In genomic region chr17:81976332-81977210, GRCh38 we compare ENCODE assay signal across 1 cellular context.
TF ChIP-seq lines count a peak whose summit lies in the region.

No MANE protein-coding gene starts in this region.

TF ChIP-seq in HepG2, 621 proteins besides CTCF, POLR2A, EP300 and RAD21 (continued from another document):
- TF ChIP-seq ZNF281 (CRISPR knock-in tag; IDR thresholded peaks at IDR 0.05; ENCODE audit: borderline replicate concordance) (peak; percentile 90), ZNF747 (CRISPR knock-in tag; IDR thresholded peaks at IDR 0.05; ENCODE audit: borderline replicate concordance) (no peak), ZNF432 (CRISPR knock-in tag; IDR thresholded peaks at IDR 0.05; ENCODE audit: borderline replicate concordance) (no peak), PHF8 (CRISPR knock-in tag; IDR thresholded peaks at IDR 0.05) (no peak), SOX5 (CRISPR knock-in tag; IDR thresholded peaks at IDR 0.05; ENCODE audit: borderline replicate concordance) (no peak), ZNF383 (CRISPR knock-in tag; IDR thresholded peaks at IDR 0.05; ENCODE audit: borderline replicate concordance) (peak; percentile 41; the same call in 1 of the 2 replicates), LCORL (IDR thresholded peaks at IDR 0.05) (no peak), LCORL (CRISPR knock-in tag; IDR thresholded peaks at IDR 0.05) (no peak; the same call in 1 of the 2 replicates), HOXD1 (CRISPR knock-in tag; IDR thresholded peaks at IDR 0.05) (no peak), NFATC3 (CRISPR knock-in tag; IDR thresholded peaks at IDR 0.05) (no peak), ZNF790 (CRISPR knock-in tag; IDR thresholded peaks at IDR 0.05; ENCODE audit: borderline replicate concordance) (no peak), ELF1 (CRISPR knock-in tag; IDR thresholded peaks at IDR 0.05) (peak; percentile 54), GFI1 (CRISPR knock-in tag; IDR thresholded peaks at IDR 0.05; ENCODE audit: borderline replicate concordance) (no peak), ZBTB21 (CRISPR knock-in tag; IDR thresholded peaks at IDR 0.05) (no peak), ADNP (CRISPR knock-in tag; IDR thresholded peaks at IDR 0.05) (no peak), ZFP37 (CRISPR knock-in tag; IDR thresholded peaks at IDR 0.05; ENCODE audit: borderline replicate concordance) (peak; percentile 52; the same call in 1 of the 2 replicates), ATAD3A (CRISPR knock-in tag; IDR thresholded peaks at IDR 0.05) (no peak), SPEN (CRISPR knock-in tag; IDR thresholded peaks at IDR 0.05; ENCODE audit: low read depth) (no peak), ZFP36L2 (CRISPR knock-in tag; IDR thresholded peaks at IDR 0.05) (0 out of 2 replicates have a peak, but pooled peaks have one; percentile 64), SP1 (IDR thresholded peaks at IDR 0.05) (no peak), SP1 (CRISPR knock-in tag; IDR thresholded peaks at IDR 0.05) (no peak), PRDM4 (CRISPR knock-in tag; IDR thresholded peaks at IDR 0.05; ENCODE audit: borderline replicate concordance) (no peak), ZNF30 (CRISPR knock-in tag; IDR thresholded peaks at IDR 0.05) (peak; percentile 89; the same call in 1 of the 2 replicates), MATR3 (CRISPR knock-in tag; IDR thresholded peaks at IDR 0.05) (no peak), YEATS4 (CRISPR knock-in tag; IDR thresholded peaks at IDR 0.05; ENCODE audit: borderline replicate concordance) (no peak), ZNF251 (CRISPR knock-in tag; IDR thresholded peaks at IDR 0.05) (no peak), YEATS2 (CRISPR knock-in tag; IDR thresholded peaks at IDR 0.05; ENCODE audit: borderline replicate concordance) (0 out of 2 replicates have a peak, but pooled peaks have one; percentile 28)
- TF ChIP-seq, protein P1, sequence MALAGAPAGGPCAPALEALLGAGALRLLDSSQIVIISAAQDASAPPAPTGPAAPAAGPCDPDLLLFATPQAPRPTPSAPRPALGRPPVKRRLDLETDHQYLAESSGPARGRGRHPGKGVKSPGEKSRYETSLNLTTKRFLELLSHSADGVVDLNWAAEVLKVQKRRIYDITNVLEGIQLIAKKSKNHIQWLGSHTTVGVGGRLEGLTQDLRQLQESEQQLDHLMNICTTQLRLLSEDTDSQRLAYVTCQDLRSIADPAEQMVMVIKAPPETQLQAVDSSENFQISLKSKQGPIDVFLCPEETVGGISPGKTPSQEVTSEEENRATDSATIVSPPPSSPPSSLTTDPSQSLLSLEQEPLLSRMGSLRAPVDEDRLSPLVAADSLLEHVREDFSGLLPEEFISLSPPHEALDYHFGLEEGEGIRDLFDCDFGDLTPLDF (CRISPR knock-in tag; IDR thresholded peaks at IDR 0.05), result no peak
- TF ChIP-seq, protein P2, sequence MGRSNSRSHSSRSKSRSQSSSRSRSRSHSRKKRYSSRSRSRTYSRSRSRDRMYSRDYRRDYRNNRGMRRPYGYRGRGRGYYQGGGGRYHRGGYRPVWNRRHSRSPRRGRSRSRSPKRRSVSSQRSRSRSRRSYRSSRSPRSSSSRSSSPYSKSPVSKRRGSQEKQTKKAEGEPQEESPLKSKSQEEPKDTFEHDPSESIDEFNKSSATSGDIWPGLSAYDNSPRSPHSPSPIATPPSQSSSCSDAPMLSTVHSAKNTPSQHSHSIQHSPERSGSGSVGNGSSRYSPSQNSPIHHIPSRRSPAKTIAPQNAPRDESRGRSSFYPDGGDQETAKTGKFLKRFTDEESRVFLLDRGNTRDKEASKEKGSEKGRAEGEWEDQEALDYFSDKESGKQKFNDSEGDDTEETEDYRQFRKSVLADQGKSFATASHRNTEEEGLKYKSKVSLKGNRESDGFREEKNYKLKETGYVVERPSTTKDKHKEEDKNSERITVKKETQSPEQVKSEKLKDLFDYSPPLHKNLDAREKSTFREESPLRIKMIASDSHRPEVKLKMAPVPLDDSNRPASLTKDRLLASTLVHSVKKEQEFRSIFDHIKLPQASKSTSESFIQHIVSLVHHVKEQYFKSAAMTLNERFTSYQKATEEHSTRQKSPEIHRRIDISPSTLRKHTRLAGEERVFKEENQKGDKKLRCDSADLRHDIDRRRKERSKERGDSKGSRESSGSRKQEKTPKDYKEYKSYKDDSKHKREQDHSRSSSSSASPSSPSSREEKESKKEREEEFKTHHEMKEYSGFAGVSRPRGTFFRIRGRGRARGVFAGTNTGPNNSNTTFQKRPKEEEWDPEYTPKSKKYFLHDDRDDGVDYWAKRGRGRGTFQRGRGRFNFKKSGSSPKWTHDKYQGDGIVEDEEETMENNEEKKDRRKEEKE (IDR thresholded peaks at IDR 0.05), result no peak
- TF ChIP-seq, protein P3, sequence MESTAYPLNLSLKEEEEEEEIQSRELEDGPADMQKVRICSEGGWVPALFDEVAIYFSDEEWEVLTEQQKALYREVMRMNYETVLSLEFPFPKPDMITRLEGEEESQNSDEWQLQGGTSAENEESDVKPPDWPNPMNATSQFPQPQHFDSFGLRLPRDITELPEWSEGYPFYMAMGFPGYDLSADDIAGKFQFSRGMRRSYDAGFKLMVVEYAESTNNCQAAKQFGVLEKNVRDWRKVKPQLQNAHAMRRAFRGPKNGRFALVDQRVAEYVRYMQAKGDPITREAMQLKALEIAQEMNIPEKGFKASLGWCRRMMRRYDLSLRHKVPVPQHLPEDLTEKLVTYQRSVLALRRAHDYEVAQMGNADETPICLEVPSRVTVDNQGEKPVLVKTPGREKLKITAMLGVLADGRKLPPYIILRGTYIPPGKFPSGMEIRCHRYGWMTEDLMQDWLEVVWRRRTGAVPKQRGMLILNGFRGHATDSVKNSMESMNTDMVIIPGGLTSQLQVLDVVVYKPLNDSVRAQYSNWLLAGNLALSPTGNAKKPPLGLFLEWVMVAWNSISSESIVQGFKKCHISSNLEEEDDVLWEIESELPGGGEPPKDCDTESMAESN (CRISPR knock-in tag; conservative IDR thresholded peaks at IDR 0.05), result no peak
- TF ChIP-seq, protein P4, sequence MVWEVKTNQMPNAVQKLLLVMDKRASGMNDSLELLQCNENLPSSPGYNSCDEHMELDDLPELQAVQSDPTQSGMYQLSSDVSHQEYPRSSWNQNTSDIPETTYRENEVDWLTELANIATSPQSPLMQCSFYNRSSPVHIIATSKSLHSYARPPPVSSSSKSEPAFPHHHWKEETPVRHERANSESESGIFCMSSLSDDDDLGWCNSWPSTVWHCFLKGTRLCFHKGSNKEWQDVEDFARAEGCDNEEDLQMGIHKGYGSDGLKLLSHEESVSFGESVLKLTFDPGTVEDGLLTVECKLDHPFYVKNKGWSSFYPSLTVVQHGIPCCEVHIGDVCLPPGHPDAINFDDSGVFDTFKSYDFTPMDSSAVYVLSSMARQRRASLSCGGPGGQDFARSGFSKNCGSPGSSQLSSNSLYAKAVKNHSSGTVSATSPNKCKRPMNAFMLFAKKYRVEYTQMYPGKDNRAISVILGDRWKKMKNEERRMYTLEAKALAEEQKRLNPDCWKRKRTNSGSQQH (CRISPR knock-in tag; IDR thresholded peaks at IDR 0.05; ENCODE audit: low read depth), result no peak
TF ChIP-seq in HepG2: peak in this region for 156.
